12 cellular contexts compared by ENCODE assay signal in genomic region chr17:7327056-7327455, GRCh38.
"Had no signal": no experiment of that assay in that cellular context is flagged by ENCODE, and none has a peak within 500 bp of the region (broad histone marks: within the 10 kb centered on the region; RNA-seq: fewer than 3 reads in every experiment).

No MANE protein-coding gene starts in this region.

- H3K9me3 Mint-ChIP-seq: type B pancreatic cell had no signal

- DNase-seq: activated naive CD4-positive, alpha-beta T cell treated with Interleukin-2 at 50 U/mL for 16 hours; brain microvascular endothelial cell; left ventricle myocardium inferior; psoas muscle; spleen; stimulated activated CD4-positive, alpha-beta T cell treated with anti-CD3 and anti-CD28 coated beads, Interleukin-1b, Interleukin-23, amount 100 ng/mL, for 48 hours; stimulated activated naive CD4-positive, alpha-beta T cell treated with Interleukin-2 at 50 U/mL for 16 hours; T-helper 2 cell had no signal

- H3K9me3 ChIP-seq: gastroesophageal sphincter, left ventricle myocardium inferior, psoas muscle, spleen, suprapubic skin had no signal

- H3K27me3 Mint-ChIP-seq: type B pancreatic cell had no signal

- H3K27ac ChIP-seq: brain microvascular endothelial cell, gastroesophageal sphincter, left ventricle myocardium inferior, psoas muscle, spleen, suprapubic skin had no signal

- H3K36me3 Mint-ChIP-seq: type B pancreatic cell had no signal

- H3K27ac Mint-ChIP-seq: type B pancreatic cell had no signal

- H3K4me3 ChIP-seq: gastroesophageal sphincter, left ventricle myocardium inferior, spleen, suprapubic skin had no signal

- H3K27me3 ChIP-seq: brain microvascular endothelial cell, gastroesophageal sphincter, spleen, suprapubic skin had no signal

- ATAC-seq: gastroesophageal sphincter, psoas muscle, sciatic nerve had no signal
